ENCODE assay signal across 14 cellular contexts in genomic region chr18:51038110-51038509, GRCh38. TPM values are rescaled to one million over a fixed set of nuclear protein-coding genes. Genes with fewer than 3 reads are reported as not detected.
DNase-seq lines count a peak whose midpoint lies in the region; ATAC-seq and TF ChIP-seq lines count a peak whose summit lies in the region.
"Had no signal": no experiment of that assay in that cellular context is flagged by ENCODE, and none has a peak within 500 bp of the region (broad histone marks: within the 10 kb centered on the region; RNA-seq: fewer than 3 reads in every experiment).

No MANE protein-coding gene starts in this region.

- H3K27ac ChIP-seq in VCaP (peak overlapping the region; percentile 34), hepatocyte (peak overlapping the region; percentile 36)

- H4K20me1 ChIP-seq in hepatocyte (ENCODE audit: insufficient read depth, poor library complexity, severe bottlenecking) = peaks cover 99% of the 10 kb centered on the region

- no peaks in the 10 kb centered on the region for H3K27me3 ChIP-seq in hepatocyte

- H3K27me3 Mint-ChIP-seq in activated naive CD4-positive, alpha-beta T cell treated with anti-CD3 and anti-CD28 coated beads, Interleukin-2, amount 50 U/mL, for 24 hours = no peaks in the 10 kb centered on the region
- H3K27me3 Mint-ChIP-seq: activated CD4-positive, alpha-beta memory T cell treated with anti-CD3 and anti-CD28 coated beads for 36 hours had no signal

- no peak for DNase-seq in activated naive CD4-positive, alpha-beta T cell (lab: John Stamatoyannopoulos, UW)
- DNase-seq in hepatocyte (ENCODE audit: low spot score) = peak; percentile 28
- no peak for DNase-seq in sciatic nerve (ENCODE audit: low spot score)
- DNase-seq in AG08396 (ENCODE audit: low spot score) = no peak
- no peak for DNase-seq in lower leg skin (ENCODE audit: low spot score in 2 of 2)
- no peak for DNase-seq in hypothalamus (lab: John Stamatoyannopoulos, UW)
- DNase-seq: activated CD4-positive, alpha-beta memory T cell treated with anti-CD3 and anti-CD28 coated beads for 36 hours; activated naive CD4-positive, alpha-beta T cell treated with anti-CD3 and anti-CD28 coated beads, Interleukin-2, amount 50 U/mL, for 16 hours; EL; NCI-H446 treated with DMSO at 0.1 percent for 48 hours had no signal

- H3K4me2 ChIP-seq in hepatocyte = peak overlapping the region; percentile 36

- TF ChIP-seq CTCF in VCaP (conservative IDR thresholded peaks at IDR 0.05) = no peak
- TF ChIP-seq CTCF in hepatocyte (IDR thresholded peaks at IDR 0.05; ENCODE audit: poor library complexity) = no peak
- no peak for TF ChIP-seq CTCF in lower leg skin (IDR thresholded peaks at IDR 0.05)

- peaks cover 9% of the 10 kb centered on the region for H3K36me3 Mint-ChIP-seq in activated naive CD4-positive, alpha-beta T cell treated with anti-CD3 and anti-CD28 coated beads, Interleukin-2, amount 50 U/mL, for 24 hours

- ATAC-seq in sciatic nerve = peak; percentile 80

- no peaks in the 10 kb centered on the region for H3K36me3 ChIP-seq in hepatocyte (replicated peaks; ENCODE audit: insufficient read depth, low read depth)
- H3K36me3 ChIP-seq: HAP-1 had no signal

- no peaks in the 10 kb centered on the region for H3K9me3 Mint-ChIP-seq in activated naive CD4-positive, alpha-beta T cell treated with anti-CD3 and anti-CD28 coated beads, Interleukin-2, amount 50 U/mL, for 24 hours
- H3K9me3 Mint-ChIP-seq: activated CD4-positive, alpha-beta memory T cell treated with anti-CD3 and anti-CD28 coated beads for 36 hours; T-helper 1 cell treated with Interleukin-12 subunit alpha and Interleukin-12 subunit beta and Interleukin-4 antibody, amounts not matched to agents 30 μg/mL and 1 μg/mL, for 36 hours had no signal

- H3K4me1 ChIP-seq in hepatocyte (ENCODE audit: insufficient read depth) = peaks cover 20% of the 10 kb centered on the region

- H3K79me2 ChIP-seq in hepatocyte = peaks cover 100% of the 10 kb centered on the region

- no peaks in the 10 kb centered on the region for H3K9me3 ChIP-seq in hepatocyte (ENCODE audit: low read depth)
- H3K9me3 ChIP-seq: HAP-1 had no signal

- 61% methylated on average over 6 of the region's 6 CpGs for WGBS in hepatocyte (ENCODE audit: low lambda C conversion rate, missing lambda C conversion rate)
- 75 to 82% methylated on average over 6 of the region's 6 CpGs for WGBS in lower leg skin, 2 donors

- no peak for TF ChIP-seq POLR2A in lower leg skin (IDR thresholded peaks at IDR 0.05)

- intact Hi-C loops in sciatic nerve (cut with DNase I) (no loop called here), lower leg skin (cut with DNase I; ENCODE audit: low total_unique reads) (no loop called here)

- H3K27ac Mint-ChIP-seq in activated naive CD4-positive, alpha-beta T cell treated with anti-CD3 and anti-CD28 coated beads, Interleukin-2, amount 50 U/mL, for 24 hours = peak overlapping the region; percentile 63
- H3K27ac Mint-ChIP-seq: activated CD4-positive, alpha-beta memory T cell treated with anti-CD3 and anti-CD28 coated beads for 36 hours; T-helper 1 cell treated with Interleukin-12 subunit alpha and Interleukin-12 subunit beta and Interleukin-4 antibody, amounts not matched to agents 30 μg/mL and 1 μg/mL, for 36 hours had no signal

- peak overlapping the region; percentile 30 for H3K4me3 Mint-ChIP-seq in activated naive CD4-positive, alpha-beta T cell treated with anti-CD3 and anti-CD28 coated beads, Interleukin-2, amount 50 U/mL, for 24 hours
- H3K4me3 Mint-ChIP-seq: activated CD4-positive, alpha-beta memory T cell treated with anti-CD3 and anti-CD28 coated beads for 36 hours; T-helper 1 cell treated with Interleukin-12 subunit alpha and Interleukin-12 subunit beta and Interleukin-4 antibody, amounts not matched to agents 30 μg/mL and 1 μg/mL, for 36 hours had no signal

- H3K4me3 ChIP-seq in hepatocyte (no peak overlapping the region), lower leg skin (ENCODE audit: low read depth, poor library complexity, severe bottlenecking) (no peak overlapping the region)
- H3K4me3 ChIP-seq: HAP-1 had no signal

- peaks cover 95% of the 10 kb centered on the region for H3K4me1 Mint-ChIP-seq in activated naive CD4-positive, alpha-beta T cell treated with anti-CD3 and anti-CD28 coated beads, Interleukin-2, amount 50 U/mL, for 24 hours

- no peaks in the 10 kb centered on the region for H3K9me2 ChIP-seq in hepatocyte (replicated peaks; ENCODE audit: insufficient read depth)

- H2AFZ ChIP-seq in hepatocyte = no peak overlapping the region

RNA-seq across cellular contexts. Expression of gene SMAD4, which starts 8.1 kb away (rescaled TPM):
- total RNA-seq in hepatocyte = 109 and 116 TPM in 2 replicates
- 62.5 and 64.4 TPM in 2 replicates for polyA plus RNA-seq in hepatocyte
- 137 TPM for total RNA-seq in sciatic nerve
- 100 to 1,000 TPM; 101 to 171 (median 128) TPM for total RNA-seq in lower leg skin
